ENCODE assay signal across 8 cellular contexts in genomic region chr11:74948898-74949747, GRCh38.
DNase-seq lines count a peak whose midpoint lies in the region; ATAC-seq and TF ChIP-seq lines count a peak whose summit lies in the region.

Gene SPCS2 (plus strand): TSS chr11:74949266. CDS start chr11:74949286, 20 bp downstream.
A gene with protein sequence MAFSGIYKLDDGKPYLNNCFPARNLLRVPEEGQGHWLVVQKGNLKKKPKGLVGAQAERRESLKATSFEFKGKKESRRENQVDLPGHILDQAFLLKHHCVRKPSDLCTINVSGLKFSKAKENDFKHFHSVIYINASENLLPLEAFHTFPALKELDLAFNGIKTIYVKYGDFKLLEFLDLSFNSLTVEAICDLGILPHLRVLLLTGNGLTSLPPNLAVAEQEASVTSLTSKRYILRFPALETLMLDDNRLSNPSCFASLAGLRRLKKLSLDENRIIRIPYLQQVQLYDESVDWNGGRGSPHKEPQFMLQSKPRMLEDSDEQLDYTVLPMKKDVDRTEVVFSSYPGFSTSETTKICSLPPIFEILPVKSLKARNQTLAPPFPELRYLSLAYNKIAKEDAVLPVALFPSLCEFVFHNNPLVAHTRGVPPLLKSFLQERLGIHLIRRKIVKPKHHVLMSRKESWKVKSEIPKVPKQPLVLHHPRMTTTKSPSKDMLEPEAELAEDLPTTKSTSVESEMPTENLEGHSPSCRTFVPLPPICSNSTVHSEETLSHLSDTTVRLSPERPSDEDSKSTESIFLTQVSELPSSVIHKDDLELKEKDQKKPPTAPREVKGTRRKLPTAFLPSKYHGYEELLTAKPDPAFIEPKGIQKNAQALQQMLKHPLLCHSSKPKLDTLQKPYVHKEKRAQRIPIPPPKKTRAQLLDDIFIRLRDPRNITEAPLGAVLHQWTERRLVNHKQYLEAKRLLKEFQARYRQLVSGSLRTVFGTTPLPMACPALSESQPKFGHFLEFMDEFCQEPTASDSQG (minus strand): TSS chr11:74949091. CDS start chr11:74940878, 8,213 bp downstream.

- peaks cover 43% of the 10 kb centered on the region for H3K4me1 ChIP-seq in OCI-LY3 (ENCODE audit: low read length)

- peak within 1 kb of the TSS; percentile 95 for H2AFZ ChIP-seq in OCI-LY3 (ENCODE audit: low read depth, low read length)

- H4K20me1 ChIP-seq in OCI-LY3 (ENCODE audit: insufficient read depth, low read length): peaks cover 33% of the 10 kb centered on the region

- H3K4me2 ChIP-seq in OCI-LY3 (ENCODE audit: low read length): peak within 1 kb of the TSS; percentile 87

- H3K4me3 ChIP-seq in OCI-LY3 (ENCODE audit: low read length): peak within 1 kb of the TSS; percentile 86

- no peaks in the 10 kb centered on the region for H3K9me3 ChIP-seq in OCI-LY3 (ENCODE audit: insufficient read depth, low read length)

- peaks cover 62% of the 10 kb centered on the region for H3K79me2 ChIP-seq in OCI-LY3 (ENCODE audit: low read length)

- peak within 1 kb of the TSS; percentile 58 for H3K27ac ChIP-seq in OCI-LY3 (ENCODE audit: low read length)

- H3K9ac ChIP-seq in OCI-LY3 (ENCODE audit: low read length): peak within 1 kb of the TSS; percentile 92

- peaks cover 25% of the 10 kb centered on the region for H3K36me3 ChIP-seq in OCI-LY3 (replicated peaks; ENCODE audit: low read depth, low read length)

- peak; percentile 96 for DNase-seq in D341Med (ENCODE audit: low spot score)
- DNase-seq in HuH-7 (ENCODE audit: low spot score): peak; percentile 88
- DNase-seq in activated T-cell treated with anti-CD3 and anti-CD28 coated beads for 24 hours (ENCODE audit: low read depth): peak; percentile 97
- DNase-seq in epidermal melanocyte (ENCODE audit: insufficient read length, low spot score): peak; percentile 93
- peak; percentile 97 for DNase-seq in middle frontal gyrus (ENCODE audit: extremely low spot score, low spot score)
- DNase-seq in stimulated activated CD8-positive, alpha-beta memory T cell treated with anti-CD3 and anti-CD28 coated beads, Interleukin-2, amount 100 ng/mL, for 48 hours (ENCODE audit: low read depth in 2 of 2): peak; percentile 96 to 98

- ATAC-seq in GM21515 (IDR thresholded peaks at IDR 0.05; ENCODE audit: unreplicated experiment): peak; percentile 83

- no peaks in the 10 kb centered on the region for H3K27me3 ChIP-seq in OCI-LY3 (ENCODE audit: low read depth, low read length)

- TF ChIP-seq CTCF in OCI-LY3 (IDR thresholded peaks at IDR 0.05; ENCODE audit: low read depth, low read length): no peak

Comparison
In these comparisons a context has a peak if more than half of its experiments do, and no peak if none do; other contexts are left out.
1. Peak in every context shown above with its lines: DNase-seq, ATAC-seq, H3K4me3 ChIP-seq and H3K27ac ChIP-seq.